Comparison of ENCODE assay signal across 25 cellular contexts in genomic region chr15:51755790-51756189, GRCh38.
"Had no signal": no experiment of that assay in that cellular context is flagged by ENCODE, and none has a peak within 500 bp of the region (broad histone marks: within the 10 kb centered on the region; RNA-seq: fewer than 3 reads in every experiment).

No MANE protein-coding gene starts in this region.

- ATAC-seq: activated T-cell treated with anti-CD3 and anti-CD28 coated beads, Interleukin-2, amount 50 U/mL, for 4 hours; effector memory CD8-positive, alpha-beta T cell; gastrocnemius medialis; left ventricle myocardium superior; natural killer cell; stimulated activated naive B cell treated with anti-CD40 and anti-IgM and Interleukin-4, amounts not matched to agents 10 μg/mL and 1 μg/mL and 100 μg/mL, for 72 hours; WTC11 had no signal

- H3K9me3 Mint-ChIP-seq: activated T-cell treated with anti-CD3 and anti-CD28 coated beads, Interleukin-2, amount 50 U/mL, for 4 hours; activated T-helper 2 cell treated with anti-CD3 and anti-CD28 coated beads, Interferon-gamma antibody, Interleukin-2, Interleukin-4, amounts not matched to agents 10 μg/mL and 5 μg/mL and 100 μg/mL, durations not matched to agents 14 hours and 24 hours and 36 hours; effector memory CD8-positive, alpha-beta T cell; natural killer cell; stimulated activated naive B cell treated with anti-CD40 and anti-IgM and Interleukin-4, amounts not matched to agents 10 μg/mL and 1 μg/mL and 100 μg/mL, for 72 hours; type B pancreatic cell had no signal

- H3K4me3 Mint-ChIP-seq: activated naive CD8-positive, alpha-beta T cell; activated T-cell treated with anti-CD3 and anti-CD28 coated beads, Interleukin-2, amount 50 U/mL, for 4 hours; effector memory CD8-positive, alpha-beta T cell; natural killer cell; stimulated activated naive B cell treated with anti-CD40 and anti-IgM and Interleukin-4, amounts not matched to agents 10 μg/mL and 1 μg/mL and 100 μg/mL, for 72 hours; type B pancreatic cell; WTC11 had no signal

- H3K27ac Mint-ChIP-seq: activated naive CD8-positive, alpha-beta T cell; activated T-helper 2 cell treated with anti-CD3 and anti-CD28 coated beads, Interferon-gamma antibody, Interleukin-2, Interleukin-4, amounts not matched to agents 10 μg/mL and 5 μg/mL and 100 μg/mL, durations not matched to agents 14 hours and 24 hours and 36 hours; effector memory CD8-positive, alpha-beta T cell; natural killer cell; stimulated activated naive B cell treated with anti-CD40 and anti-IgM and Interleukin-4, amounts not matched to agents 10 μg/mL and 1 μg/mL and 100 μg/mL, for 72 hours; type B pancreatic cell; WTC11 had no signal

- H3K27me3 Mint-ChIP-seq: activated naive CD8-positive, alpha-beta T cell; effector memory CD8-positive, alpha-beta T cell had no signal

- H3K4me3 ChIP-seq: adrenal gland, ascending aorta, esophagus squamous epithelium, gastrocnemius medialis, prostate gland, testis, vagina had no signal

- H3K27me3 ChIP-seq: adrenal gland, ascending aorta, esophagus squamous epithelium, gastrocnemius medialis, testis, vagina had no signal

- H3K36me3 Mint-ChIP-seq: activated naive CD8-positive, alpha-beta T cell; natural killer cell; stimulated activated naive B cell treated with anti-CD40 and anti-IgM and Interleukin-4, amounts not matched to agents 10 μg/mL and 1 μg/mL and 100 μg/mL, for 72 hours; type B pancreatic cell; WTC11 had no signal

- H3K9me3 ChIP-seq: adrenal gland, esophagus squamous epithelium, gastrocnemius medialis, prostate gland, testis, vagina had no signal

- H3K36me3 ChIP-seq: adrenal gland, ascending aorta, brain microvascular endothelial cell, esophagus squamous epithelium, gastrocnemius medialis, prostate gland, vagina had no signal

- DNase-seq: activated CD8-positive, alpha-beta memory T cell treated with anti-CD3 and anti-CD28 coated beads, Interleukin-2, amount 50 U/mL, for 48 hours; activated naive CD4-positive, alpha-beta T cell; activated T-cell treated with anti-CD3 and anti-CD28 coated beads, Interleukin-2, amount 50 U/mL, for 4 hours; adrenal gland; brain microvascular endothelial cell; caudate nucleus; effector memory CD8-positive, alpha-beta T cell; esophagus squamous epithelium; gastrocnemius medialis; hypothalamus; left ventricle myocardium superior; mammary epithelial cell; midbrain; natural killer cell; stimulated activated CD4-positive, alpha-beta T cell treated with anti-CD3 and anti-CD28 coated beads, Interleukin-2, amount 100 ng/mL, for 48 hours; stimulated activated CD8-positive, alpha-beta memory T cell treated with anti-CD3 and anti-CD28 coated beads, Interleukin-4, amount 100 ng/mL, for 48 hours; stimulated activated naive B cell treated with anti-CD40 and anti-IgM and Interleukin-4, amounts not matched to agents 10 μg/mL and 1 μg/mL and 100 μg/mL, for 72 hours; testis had no signal

- H3K4me1 ChIP-seq: prostate gland had no signal

- H3K27ac ChIP-seq: adrenal gland, ascending aorta, brain microvascular endothelial cell, esophagus squamous epithelium, gastrocnemius medialis, prostate gland, testis, vagina had no signal
